In the genomic region with DNA sequence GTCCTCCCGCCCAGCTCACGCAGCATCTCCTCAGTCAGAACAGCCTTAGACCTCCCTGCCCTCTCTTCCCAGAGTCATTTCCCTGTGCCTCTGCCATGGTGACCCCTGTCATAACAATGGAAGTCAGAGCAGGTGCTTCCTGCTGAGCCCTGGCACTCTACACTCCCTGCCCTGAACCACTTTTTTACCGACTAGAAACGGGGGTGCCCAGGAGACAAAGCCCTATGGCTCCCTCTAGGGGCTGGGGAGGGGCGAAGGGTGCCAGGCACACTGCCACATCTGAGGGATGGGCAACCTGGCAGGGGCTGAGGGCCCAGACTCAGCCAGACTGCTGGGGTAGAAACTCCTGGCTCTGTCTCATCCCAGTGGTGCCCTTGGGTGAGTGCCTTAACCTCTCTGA, we compare ENCODE assay signal across 8 cellular contexts. TPM values are rescaled to one million over a fixed set of nuclear protein-coding genes. Genes with fewer than 3 reads are reported as not detected.
DNase-seq lines count a peak whose midpoint lies in the region; ATAC-seq and TF ChIP-seq lines count a peak whose summit lies in the region.

No MANE protein-coding gene starts in this region.

- peaks cover 41% of the 10 kb centered on the region for H3K36me3 Mint-ChIP-seq in activated CD4-positive, alpha-beta memory T cell treated with anti-CD3 and anti-CD28 coated beads for 36 hours
- H3K36me3 Mint-ChIP-seq in stimulated activated naive B cell treated with anti-CD40 and anti-IgM and Interleukin-4, amounts not matched to agents 10 μg/mL and 1 μg/mL and 100 μg/mL, for 72 hours: peaks cover 52 to 67% of the 10 kb centered on the region in 2 donors

- no peak overlapping the region for H3K27ac Mint-ChIP-seq in activated CD4-positive, alpha-beta memory T cell treated with anti-CD3 and anti-CD28 coated beads for 36 hours
- peak overlapping the region; percentile 60 for H3K27ac Mint-ChIP-seq in stimulated activated naive B cell treated with anti-CD40 and anti-IgM and Interleukin-4, amounts not matched to agents 10 μg/mL and 1 μg/mL and 100 μg/mL, for 72 hours

- TF ChIP-seq POLR2A in GM18505 (IDR thresholded peaks at IDR 0.05; ENCODE audit: borderline replicate concordance, extremely low read depth, insufficient read depth, insufficient read length): no peak

- CTCF ChIA-PET in activated CD4-positive, alpha-beta memory T cell treated with anti-CD3 and anti-CD28 coated beads for 36 hours (lab: Charles Lee): interaction anchor here (0.6 to 1.4 kb wide), 2 partner anchors 16 to 57 kb away, joined by 4 read pairs; a partner anchor contains a TSS

- H3K4me1 Mint-ChIP-seq in activated CD4-positive, alpha-beta memory T cell treated with anti-CD3 and anti-CD28 coated beads for 36 hours (ENCODE audit: low read depth): peaks cover 26% of the 10 kb centered on the region
- peaks cover 47 to 72% of the 10 kb centered on the region in 2 donors for H3K4me1 Mint-ChIP-seq in stimulated activated naive B cell treated with anti-CD40 and anti-IgM and Interleukin-4, amounts not matched to agents 10 μg/mL and 1 μg/mL and 100 μg/mL, for 72 hours

- H3K27me3 Mint-ChIP-seq in activated CD4-positive, alpha-beta memory T cell treated with anti-CD3 and anti-CD28 coated beads for 36 hours: no peaks in the 10 kb centered on the region
- H3K27me3 Mint-ChIP-seq in stimulated activated naive B cell treated with anti-CD40 and anti-IgM and Interleukin-4, amounts not matched to agents 10 μg/mL and 1 μg/mL and 100 μg/mL, for 72 hours: no peaks in the 10 kb centered on the region

- peaks cover 10% of the 10 kb centered on the region for H3K4me1 ChIP-seq in foreskin keratinocyte

- TF ChIP-seq CTCF in foreskin keratinocyte (conservative IDR thresholded peaks at IDR 0.05): peak; percentile 72

- intact Hi-C loops in activated CD4-positive, alpha-beta memory T cell treated with anti-CD3 and anti-CD28 coated beads for 36 hours (cut with micrococcal nuclease): no loop called here

- DNase-seq in NCI-H526 (lab: John Stamatoyannopoulos, UW) (peak; percentile 26 to 71), NCI-H526 treated with DMSO at 0.1 percent for 48 hours (lab: John Stamatoyannopoulos, UW) (no peak), NCI-H2029 treated with DMSO at 0.1 percent for 48 hours (lab: John Stamatoyannopoulos, UW) (peak; percentile 52), foreskin keratinocyte (no peak), T1000 (lab: John Stamatoyannopoulos, UW) (no peak)
- DNase-seq in activated CD4-positive, alpha-beta memory T cell treated with anti-CD3 and anti-CD28 coated beads for 36 hours: peak; percentile 58
- DNase-seq in stimulated activated naive B cell treated with anti-CD40 and anti-IgM and Interleukin-4, amounts not matched to agents 10 μg/mL and 1 μg/mL and 100 μg/mL, for 72 hours: no peak

- ATAC-seq in foreskin keratinocyte (peak; percentile 26), GM18505 (IDR thresholded peaks at IDR 0.05; ENCODE audit: unreplicated experiment) (no peak)
- ATAC-seq in stimulated activated naive B cell treated with anti-CD40 and anti-IgM and Interleukin-4, amounts not matched to agents 10 μg/mL and 1 μg/mL and 100 μg/mL, for 72 hours (replicated peaks): peak; percentile 29 to 36

- no peak overlapping the region for H3K27ac ChIP-seq in foreskin keratinocyte

- no peak overlapping the region for H3K4me3 Mint-ChIP-seq in activated CD4-positive, alpha-beta memory T cell treated with anti-CD3 and anti-CD28 coated beads for 36 hours
- no peak overlapping the region for H3K4me3 Mint-ChIP-seq in stimulated activated naive B cell treated with anti-CD40 and anti-IgM and Interleukin-4, amounts not matched to agents 10 μg/mL and 1 μg/mL and 100 μg/mL, for 72 hours

- H3K9me3 Mint-ChIP-seq in activated CD4-positive, alpha-beta memory T cell treated with anti-CD3 and anti-CD28 coated beads for 36 hours: no peaks in the 10 kb centered on the region
- H3K9me3 Mint-ChIP-seq in stimulated activated naive B cell treated with anti-CD40 and anti-IgM and Interleukin-4, amounts not matched to agents 10 μg/mL and 1 μg/mL and 100 μg/mL, for 72 hours: no peaks in the 10 kb centered on the region

- no peaks in the 10 kb centered on the region for H3K27me3 ChIP-seq in foreskin keratinocyte

- POLR2A ChIA-PET in activated CD4-positive, alpha-beta memory T cell treated with anti-CD3 and anti-CD28 coated beads for 36 hours (lab: Charles Lee): no interaction called here

RNA-seq across cellular contexts. Expression of a gene that starts 16.4 kb away (rescaled TPM):
- 10 to 100 TPM; 12.2 to 13.2 TPM for total RNA-seq in activated CD4-positive, alpha-beta memory T cell treated with anti-CD3 and anti-CD28 coated beads for 36 hours
- 16.0 and 17.7 TPM in 2 replicates for total RNA-seq in foreskin keratinocyte
- polyA plus RNA-seq in foreskin keratinocyte: 11.9 and 12.0 TPM in 2 replicates

RNA-seq across cellular contexts. Expression of a gene that starts 22.3 kb away (rescaled TPM):
- under 1 TPM; 0.73 to 0.90 TPM for total RNA-seq in activated CD4-positive, alpha-beta memory T cell treated with anti-CD3 and anti-CD28 coated beads for 36 hours
- total RNA-seq in foreskin keratinocyte: 0.07 and 0.11 TPM in 2 replicates
- polyA plus RNA-seq in foreskin keratinocyte: 0.06 and 0.19 TPM in 2 replicates

RNA-seq across cellular contexts. Expression of a gene that starts 39.9 kb away (rescaled TPM):
- 10 to 100 TPM; 55.6 to 57.3 TPM for total RNA-seq in activated CD4-positive, alpha-beta memory T cell treated with anti-CD3 and anti-CD28 coated beads for 36 hours
- total RNA-seq in foreskin keratinocyte: 34.4 and 37.3 TPM in 2 replicates
- 49.6 and 59.3 TPM in 2 replicates for polyA plus RNA-seq in foreskin keratinocyte

Comparison
In these comparisons a context has a peak if more than half of its experiments do, and no peak if none do; other contexts are left out.
1. DNase-seq: peak in NCI-H526 (2 of 2), NCI-H2029 treated with DMSO at 0.1 percent for 48 hours (single experiment) and activated CD4-positive, alpha-beta memory T cell treated with anti-CD3 and anti-CD28 coated beads for 36 hours (single experiment); none in NCI-H526 treated with DMSO at 0.1 percent for 48 hours (single experiment), foreskin keratinocyte (0 of 2), stimulated activated naive B cell treated with anti-CD40 and anti-IgM and Interleukin-4, amounts not matched to agents 10 μg/mL and 1 μg/mL and 100 μg/mL, for 72 hours (single experiment) and T1000 (single experiment).